1 cellular context compared by ENCODE assay signal in the genomic region with DNA sequence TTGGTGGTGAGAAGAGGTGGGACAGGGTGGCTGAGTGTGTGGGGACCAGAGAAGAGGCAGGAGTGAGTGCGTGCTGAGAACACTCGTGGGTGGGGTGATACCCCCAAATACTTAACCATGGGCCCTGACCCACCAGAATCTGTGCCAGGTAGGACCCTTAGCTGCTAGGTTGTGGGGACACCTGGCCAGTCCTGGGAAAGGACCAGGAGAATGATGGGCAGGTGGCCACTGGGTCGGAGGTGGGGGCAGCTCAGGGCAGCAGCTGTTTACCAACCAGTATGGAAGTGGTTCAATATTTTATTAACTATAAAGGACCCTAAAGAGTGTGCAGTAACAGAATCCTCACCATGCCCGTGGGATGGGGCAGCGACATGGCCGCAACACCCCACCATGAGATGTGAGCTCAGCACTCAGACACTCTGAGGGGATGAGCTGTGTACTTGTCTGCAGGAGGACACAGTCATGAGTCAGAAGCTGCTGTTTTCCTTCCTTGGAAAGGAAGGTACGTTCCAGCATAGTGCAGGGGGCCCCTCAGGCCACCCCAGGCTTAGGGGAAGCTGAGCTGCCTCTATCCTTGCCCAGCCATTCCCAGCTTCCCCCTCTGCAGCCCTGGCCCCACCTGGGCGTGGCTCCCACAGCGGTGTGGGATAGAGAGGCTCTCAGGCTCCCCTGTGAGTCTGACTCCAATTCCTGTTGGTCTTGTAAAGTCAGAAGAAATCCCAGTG.
TF ChIP-seq lines count a peak whose summit lies in the region.

No MANE protein-coding gene starts in this region.

TF ChIP-seq in SK-N-SH, 30 proteins besides CTCF, POLR2A, EP300 and RAD21 (continued from another document):
- TF ChIP-seq, protein P1, sequence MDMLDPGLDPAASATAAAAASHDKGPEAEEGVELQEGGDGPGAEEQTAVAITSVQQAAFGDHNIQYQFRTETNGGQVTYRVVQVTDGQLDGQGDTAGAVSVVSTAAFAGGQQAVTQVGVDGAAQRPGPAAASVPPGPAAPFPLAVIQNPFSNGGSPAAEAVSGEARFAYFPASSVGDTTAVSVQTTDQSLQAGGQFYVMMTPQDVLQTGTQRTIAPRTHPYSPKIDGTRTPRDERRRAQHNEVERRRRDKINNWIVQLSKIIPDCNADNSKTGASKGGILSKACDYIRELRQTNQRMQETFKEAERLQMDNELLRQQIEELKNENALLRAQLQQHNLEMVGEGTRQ (IDR thresholded peaks at IDR 0.05; ENCODE audit: borderline replicate concordance, low read depth, low read length), result no peak
- TF ChIP-seq ELF1 (IDR thresholded peaks at IDR 0.05) (no peak), GATA2 (CRISPR knock-in tag; IDR thresholded peaks at IDR 0.05) (no peak), TCF12 (IDR thresholded peaks at IDR 0.05) (peak; percentile 68), TAF1 (IDR thresholded peaks at IDR 0.05; ENCODE audit: borderline replicate concordance, low read depth, low read length) (no peak), FOXM1 (IDR thresholded peaks at IDR 0.05; ENCODE audit: low read depth) (no peak), RCOR1 (IDR thresholded peaks at IDR 0.05; ENCODE audit: low read length) (no peak), TEAD4 (IDR thresholded peaks at IDR 0.05; ENCODE audit: borderline replicate concordance, insufficient read depth) (no peak), MXI1 (IDR thresholded peaks at IDR 0.05; ENCODE audit: low read depth, low read length) (no peak), NFIC (IDR thresholded peaks at IDR 0.05; ENCODE audit: borderline replicate concordance) (peak; percentile 54), NRF1 (IDR thresholded peaks at IDR 0.05; ENCODE audit: low read depth, low read length) (no peak), RXRA (IDR thresholded peaks at IDR 0.05; ENCODE audit: borderline replicate concordance, low read depth) (no peak; the same call in 1 of the 2 replicates), CHD2 (IDR thresholded peaks at IDR 0.05; ENCODE audit: low read length, partially characterized antibody) (no peak), YY1 (IDR thresholded peaks at IDR 0.05; ENCODE audit: low read depth) (peak; percentile 52; the same call in 1 of the 2 replicates), EZH2phosphoT487 (IDR thresholded peaks at IDR 0.05; ENCODE audit: borderline replicate concordance, low read depth) (no peak), POLR2AphosphoS5 (IDR thresholded peaks at IDR 0.05; ENCODE audit: low read depth, low read length) (no peak), FOSL2 (IDR thresholded peaks at IDR 0.05; ENCODE audit: borderline replicate concordance, low read depth) (peak; percentile 85), RFX5 (IDR thresholded peaks at IDR 0.05; ENCODE audit: low read length) (no peak), GABPA (IDR thresholded peaks at IDR 0.05; ENCODE audit: low read depth) (no peak), SMC3 (IDR thresholded peaks at IDR 0.05; ENCODE audit: low read depth, low read length) (no peak), FOXJ3 (CRISPR knock-in tag; IDR thresholded peaks at IDR 0.05) (no peak), JUND (IDR thresholded peaks at IDR 0.05) (peak; percentile 56), MEF2A (IDR thresholded peaks at IDR 0.05; ENCODE audit: borderline replicate concordance, low read depth) (no peak)
- TF ChIP-seq, protein P2, sequence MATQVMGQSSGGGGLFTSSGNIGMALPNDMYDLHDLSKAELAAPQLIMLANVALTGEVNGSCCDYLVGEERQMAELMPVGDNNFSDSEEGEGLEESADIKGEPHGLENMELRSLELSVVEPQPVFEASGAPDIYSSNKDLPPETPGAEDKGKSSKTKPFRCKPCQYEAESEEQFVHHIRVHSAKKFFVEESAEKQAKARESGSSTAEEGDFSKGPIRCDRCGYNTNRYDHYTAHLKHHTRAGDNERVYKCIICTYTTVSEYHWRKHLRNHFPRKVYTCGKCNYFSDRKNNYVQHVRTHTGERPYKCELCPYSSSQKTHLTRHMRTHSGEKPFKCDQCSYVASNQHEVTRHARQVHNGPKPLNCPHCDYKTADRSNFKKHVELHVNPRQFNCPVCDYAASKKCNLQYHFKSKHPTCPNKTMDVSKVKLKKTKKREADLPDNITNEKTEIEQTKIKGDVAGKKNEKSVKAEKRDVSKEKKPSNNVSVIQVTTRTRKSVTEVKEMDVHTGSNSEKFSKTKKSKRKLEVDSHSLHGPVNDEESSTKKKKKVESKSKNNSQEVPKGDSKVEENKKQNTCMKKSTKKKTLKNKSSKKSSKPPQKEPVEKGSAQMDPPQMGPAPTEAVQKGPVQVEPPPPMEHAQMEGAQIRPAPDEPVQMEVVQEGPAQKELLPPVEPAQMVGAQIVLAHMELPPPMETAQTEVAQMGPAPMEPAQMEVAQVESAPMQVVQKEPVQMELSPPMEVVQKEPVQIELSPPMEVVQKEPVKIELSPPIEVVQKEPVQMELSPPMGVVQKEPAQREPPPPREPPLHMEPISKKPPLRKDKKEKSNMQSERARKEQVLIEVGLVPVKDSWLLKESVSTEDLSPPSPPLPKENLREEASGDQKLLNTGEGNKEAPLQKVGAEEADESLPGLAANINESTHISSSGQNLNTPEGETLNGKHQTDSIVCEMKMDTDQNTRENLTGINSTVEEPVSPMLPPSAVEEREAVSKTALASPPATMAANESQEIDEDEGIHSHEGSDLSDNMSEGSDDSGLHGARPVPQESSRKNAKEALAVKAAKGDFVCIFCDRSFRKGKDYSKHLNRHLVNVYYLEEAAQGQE (IDR thresholded peaks at IDR 0.05; ENCODE audit: low read depth, low read length), result no peak
- TF ChIP-seq, protein P3, sequence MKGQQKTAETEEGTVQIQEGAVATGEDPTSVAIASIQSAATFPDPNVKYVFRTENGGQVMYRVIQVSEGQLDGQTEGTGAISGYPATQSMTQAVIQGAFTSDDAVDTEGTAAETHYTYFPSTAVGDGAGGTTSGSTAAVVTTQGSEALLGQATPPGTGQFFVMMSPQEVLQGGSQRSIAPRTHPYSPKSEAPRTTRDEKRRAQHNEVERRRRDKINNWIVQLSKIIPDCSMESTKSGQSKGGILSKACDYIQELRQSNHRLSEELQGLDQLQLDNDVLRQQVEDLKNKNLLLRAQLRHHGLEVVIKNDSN (IDR thresholded peaks at IDR 0.05; ENCODE audit: borderline replicate concordance, low read depth), result no peak
- TF ChIP-seq, protein P4, sequence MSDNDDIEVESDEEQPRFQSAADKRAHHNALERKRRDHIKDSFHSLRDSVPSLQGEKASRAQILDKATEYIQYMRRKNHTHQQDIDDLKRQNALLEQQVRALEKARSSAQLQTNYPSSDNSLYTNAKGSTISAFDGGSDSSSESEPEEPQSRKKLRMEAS (IDR thresholded peaks at IDR 0.05; ENCODE audit: low read depth), result peak; percentile 38; the same call in 1 of the 2 replicates
- TF ChIP-seq, protein P5, sequence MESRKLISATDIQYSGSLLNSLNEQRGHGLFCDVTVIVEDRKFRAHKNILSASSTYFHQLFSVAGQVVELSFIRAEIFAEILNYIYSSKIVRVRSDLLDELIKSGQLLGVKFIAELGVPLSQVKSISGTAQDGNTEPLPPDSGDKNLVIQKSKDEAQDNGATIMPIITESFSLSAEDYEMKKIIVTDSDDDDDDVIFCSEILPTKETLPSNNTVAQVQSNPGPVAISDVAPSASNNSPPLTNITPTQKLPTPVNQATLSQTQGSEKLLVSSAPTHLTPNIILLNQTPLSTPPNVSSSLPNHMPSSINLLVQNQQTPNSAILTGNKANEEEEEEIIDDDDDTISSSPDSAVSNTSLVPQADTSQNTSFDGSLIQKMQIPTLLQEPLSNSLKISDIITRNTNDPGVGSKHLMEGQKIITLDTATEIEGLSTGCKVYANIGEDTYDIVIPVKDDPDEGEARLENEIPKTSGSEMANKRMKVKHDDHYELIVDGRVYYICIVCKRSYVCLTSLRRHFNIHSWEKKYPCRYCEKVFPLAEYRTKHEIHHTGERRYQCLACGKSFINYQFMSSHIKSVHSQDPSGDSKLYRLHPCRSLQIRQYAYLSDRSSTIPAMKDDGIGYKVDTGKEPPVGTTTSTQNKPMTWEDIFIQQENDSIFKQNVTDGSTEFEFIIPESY (IDR thresholded peaks at IDR 0.05; ENCODE audit: borderline replicate concordance, low read depth), result no peak
- TF ChIP-seq, protein P6, sequence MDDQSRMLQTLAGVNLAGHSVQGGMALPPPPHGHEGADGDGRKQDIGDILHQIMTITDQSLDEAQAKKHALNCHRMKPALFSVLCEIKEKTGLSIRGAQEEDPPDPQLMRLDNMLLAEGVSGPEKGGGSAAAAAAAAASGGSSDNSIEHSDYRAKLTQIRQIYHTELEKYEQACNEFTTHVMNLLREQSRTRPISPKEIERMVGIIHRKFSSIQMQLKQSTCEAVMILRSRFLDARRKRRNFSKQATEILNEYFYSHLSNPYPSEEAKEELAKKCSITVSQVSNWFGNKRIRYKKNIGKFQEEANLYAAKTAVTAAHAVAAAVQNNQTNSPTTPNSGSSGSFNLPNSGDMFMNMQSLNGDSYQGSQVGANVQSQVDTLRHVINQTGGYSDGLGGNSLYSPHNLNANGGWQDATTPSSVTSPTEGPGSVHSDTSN (IDR thresholded peaks at IDR 0.05), result peak; percentile 24; the same call in 1 of the 2 replicates
- TF ChIP-seq, protein P7, sequence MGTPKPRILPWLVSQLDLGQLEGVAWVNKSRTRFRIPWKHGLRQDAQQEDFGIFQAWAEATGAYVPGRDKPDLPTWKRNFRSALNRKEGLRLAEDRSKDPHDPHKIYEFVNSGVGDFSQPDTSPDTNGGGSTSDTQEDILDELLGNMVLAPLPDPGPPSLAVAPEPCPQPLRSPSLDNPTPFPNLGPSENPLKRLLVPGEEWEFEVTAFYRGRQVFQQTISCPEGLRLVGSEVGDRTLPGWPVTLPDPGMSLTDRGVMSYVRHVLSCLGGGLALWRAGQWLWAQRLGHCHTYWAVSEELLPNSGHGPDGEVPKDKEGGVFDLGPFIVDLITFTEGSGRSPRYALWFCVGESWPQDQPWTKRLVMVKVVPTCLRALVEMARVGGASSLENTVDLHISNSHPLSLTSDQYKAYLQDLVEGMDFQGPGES (IDR thresholded peaks at IDR 0.05; ENCODE audit: low read depth, low read length), result no peak
